ENCODE assay signal across 20 cellular contexts in the genomic region with DNA sequence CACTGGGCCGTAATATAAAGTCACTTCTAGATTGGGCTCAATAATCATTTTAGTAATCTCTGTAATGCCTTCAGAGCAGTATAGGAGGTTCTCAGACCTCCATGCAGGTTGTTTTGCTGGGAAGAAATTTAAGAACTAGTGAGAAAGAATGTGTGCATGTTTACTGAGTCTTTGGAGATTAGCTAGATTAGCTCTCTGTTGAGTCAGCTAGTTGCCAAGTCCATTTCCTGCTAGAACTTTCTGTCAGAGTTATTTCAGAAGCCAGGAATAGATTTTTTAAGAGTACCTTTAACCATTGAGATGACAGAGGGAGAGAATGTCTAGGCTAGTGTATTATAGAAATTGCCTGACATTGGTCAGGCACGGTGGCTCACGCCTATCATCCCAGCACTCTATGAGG. TPM values are rescaled to one million over a fixed set of nuclear protein-coding genes. Genes with fewer than 3 reads are reported as not detected.
A peak's percentile ranks its signal among the peaks of the same experiment; 100 is the strongest.
DNase-seq lines count a peak whose midpoint lies in the region; ATAC-seq, FAIRE-seq and TF ChIP-seq lines count a peak whose summit lies in the region.
"Had no signal": no experiment of that assay in that cellular context is flagged by ENCODE, and none has a peak within 500 bp of the region (broad histone marks: within the 10 kb centered on the region; RNA-seq: fewer than 3 reads in every experiment).

No MANE protein-coding gene starts in this region.

- H3K27me3 ChIP-seq in KMS-11 (ENCODE audit: insufficient read depth, low read depth) (no peaks in the 10 kb centered on the region), HepG2 (ENCODE audit: control insufficient read depth in 1 of 2, insufficient read depth in 2 of 2, low read length in 2 of 2) (no peaks in the 10 kb centered on the region), Peyer's patch (no peaks in the 10 kb centered on the region)
- H3K27me3 ChIP-seq: breast epithelium, pancreas, spleen, upper lobe of right lung had no signal

- TF ChIP-seq POLR2A in HepG2 (IDR thresholded peaks at IDR 0.05; ENCODE audit: insufficient read depth in 1 of 2, low read depth in 2 of 2, low read length in 2 of 2), result no peak
- no peak for TF ChIP-seq POLR2A in Peyer's patch (IDR thresholded peaks at IDR 0.05)

- H3K27ac Mint-ChIP-seq in chondrocyte (ENCODE audit: unreplicated experiment), result peak overlapping the region; percentile 72
- H3K27ac Mint-ChIP-seq: activated CD4-positive, alpha-beta T cell treated with anti-CD3 and anti-CD28 coated beads for 36 hours; activated naive CD4-positive, alpha-beta T cell treated with anti-CD3 and anti-CD28 coated beads, Interleukin-2, amount 10 ng/mL, durations not matched to agents 7 days and 5 days had no signal

- no peaks in the 10 kb centered on the region for H3K27me3 Mint-ChIP-seq in chondrocyte (ENCODE audit: low read depth)
- H3K27me3 Mint-ChIP-seq: activated CD4-positive, alpha-beta T cell treated with anti-CD3 and anti-CD28 coated beads for 36 hours; activated naive CD4-positive, alpha-beta T cell treated with anti-CD3 and anti-CD28 coated beads, Interleukin-2, amount 10 ng/mL, durations not matched to agents 7 days and 5 days had no signal

- peaks cover 6% of the 10 kb centered on the region for H3K4me1 Mint-ChIP-seq in chondrocyte (ENCODE audit: low read depth)
- H3K4me1 Mint-ChIP-seq: activated CD4-positive, alpha-beta T cell treated with anti-CD3 and anti-CD28 coated beads for 36 hours had no signal

- POLR2A ChIA-PET in AG04449 (lab: Yijun Ruan, JAX), result no interaction called here
- POLR2A ChIA-PET in HepG2 (lab: Yijun Ruan, JAX), result no interaction called here

- DNase-seq in AG04449 (ENCODE audit: low read depth, low spot score), result peak; percentile 23
- no peak for DNase-seq in chondrocyte (ENCODE audit: low spot score)
- peak; percentile 6 for DNase-seq in HepG2 (ENCODE audit: low spot score)
- DNase-seq in germinal center (ENCODE audit: low spot score), result no peak
- DNase-seq in Peyer's patch, result no peak
- DNase-seq: activated CD4-positive, alpha-beta T cell treated with anti-CD3 and anti-CD28 coated beads for 36 hours; activated naive CD4-positive, alpha-beta T cell treated with anti-CD3 and anti-CD28 coated beads, Interleukin-2, amount 10 ng/mL, durations not matched to agents 7 days and 5 days; Calu3; GDM1; islet precursor cell; NCI-H1105; NCI-H2171 treated with DMSO at 0.1 percent for 48 hours; pancreas; spleen; stimulated activated naive CD4-positive, alpha-beta T cell treated with Interleukin-2 at 50 U/mL for 16 hours; upper lobe of right lung had no signal

- H3K4me1 ChIP-seq in KMS-11 (ENCODE audit: low read depth, poor library complexity, severe bottlenecking), result peaks cover 53% of the 10 kb centered on the region
- H3K4me1 ChIP-seq in HepG2 (ENCODE audit: insufficient read depth, low read length), result peaks cover 8% of the 10 kb centered on the region; the same call in 1 of the 2 replicates
- no peaks in the 10 kb centered on the region for H3K4me1 ChIP-seq in Peyer's patch
- H3K4me1 ChIP-seq: breast epithelium, pancreas, upper lobe of right lung had no signal

- H4K20me1 ChIP-seq in KMS-11 (ENCODE audit: insufficient read depth) (no peaks in the 10 kb centered on the region), HepG2 (ENCODE audit: insufficient read depth, low read length) (no peaks in the 10 kb centered on the region)

- intact Hi-C loops in HepG2 (cut with micrococcal nuclease; ENCODE audit: unreplicated experiment), result no loop called here

- H3K27ac ChIP-seq in KMS-11 (peak overlapping the region; percentile 37), HepG2 (ENCODE audit: extremely low read length, insufficient read depth, low read length) (no peak overlapping the region), Peyer's patch (no peak overlapping the region)
- H3K27ac ChIP-seq: breast epithelium, pancreas, upper lobe of right lung had no signal

- H3K4me3 Mint-ChIP-seq in chondrocyte (ENCODE audit: unreplicated experiment), result no peak overlapping the region
- H3K4me3 Mint-ChIP-seq: activated CD4-positive, alpha-beta T cell treated with anti-CD3 and anti-CD28 coated beads for 36 hours; activated naive CD4-positive, alpha-beta T cell treated with anti-CD3 and anti-CD28 coated beads, Interleukin-2, amount 10 ng/mL, durations not matched to agents 7 days and 5 days had no signal

- H3K36me3 Mint-ChIP-seq in chondrocyte (ENCODE audit: low read depth), result peaks cover 13% of the 10 kb centered on the region

- no peaks in the 10 kb centered on the region for H3K9me3 ChIP-seq in HepG2 (ENCODE audit: low read length)
- H3K9me3 ChIP-seq in Peyer's patch, result no peaks in the 10 kb centered on the region
- H3K9me3 ChIP-seq: breast epithelium, pancreas, spleen, upper lobe of right lung had no signal

- ATAC-seq in HepG2, result no peak
- ATAC-seq in GM21737 (IDR thresholded peaks at IDR 0.05; ENCODE audit: unreplicated experiment), result no peak
- no peak for ATAC-seq in GM19463 (IDR thresholded peaks at IDR 0.05; ENCODE audit: unreplicated experiment)
- ATAC-seq: activated CD4-positive, alpha-beta T cell treated with anti-CD3 and anti-CD28 coated beads for 36 hours; upper lobe of right lung had no signal

- no peak for FAIRE-seq in HepG2 (lab: Jason Lieb, UNC)
- FAIRE-seq: pancreas had no signal

- H3K79me2 ChIP-seq in KMS-11 (ENCODE audit: insufficient read depth, low read depth) (no peaks in the 10 kb centered on the region), HepG2 (ENCODE audit: insufficient read depth, low read length) (no peaks in the 10 kb centered on the region)

- H3K4me3 ChIP-seq in AG04449 (ENCODE audit: low read depth, low read length) (no peak overlapping the region), KMS-11 (IDR thresholded peaks at IDR 0.05; ENCODE audit: insufficient read depth, low read depth, low read length) (no peak overlapping the region), HepG2 (replicated peaks in 1 of 3; ENCODE audit: insufficient read depth in 1 of 3, low read depth in 2 of 3, low read length in 3 of 3) (no peak overlapping the region), Peyer's patch (no peak overlapping the region)
- H3K4me3 ChIP-seq: breast epithelium, pancreas, spleen, upper lobe of right lung had no signal

- peak overlapping the region; percentile 60 for H3K4me2 ChIP-seq in KMS-11
- no peak overlapping the region for H3K4me2 ChIP-seq in HepG2 (ENCODE audit: low read depth, low read length)

- TF ChIP-seq CTCF in AG04449 (IDR thresholded peaks at IDR 0.05; ENCODE audit: insufficient read depth, low read length, missing control alignments), result no peak
- TF ChIP-seq CTCF in KMS-11 (conservative IDR thresholded peaks at IDR 0.05; ENCODE audit: low read depth, low read length), result no peak
- TF ChIP-seq CTCF in chondrocyte (IDR thresholded peaks at IDR 0.05), result no peak
- TF ChIP-seq CTCF in HepG2 (CRISPR knock-in tag; IDR thresholded peaks at IDR 0.05), result no peak
- TF ChIP-seq CTCF in Peyer's patch (IDR thresholded peaks at IDR 0.05), result no peak

- no peaks in the 10 kb centered on the region for H3K9me3 Mint-ChIP-seq in chondrocyte (ENCODE audit: low read depth)
- H3K9me3 Mint-ChIP-seq: activated naive CD4-positive, alpha-beta T cell treated with anti-CD3 and anti-CD28 coated beads, Interleukin-2, amount 10 ng/mL, durations not matched to agents 7 days and 5 days had no signal

- CTCF ChIA-PET in AG04449 (lab: Yijun Ruan, JAX), result no interaction called here
- CTCF ChIA-PET in HepG2 (lab: Yijun Ruan, JAX; ENCODE audit: low intra/inter-chr PET ratio, low total read pairs), result no interaction called here

- H3K36me3 ChIP-seq in KMS-11 (ENCODE audit: insufficient read depth), result no peaks in the 10 kb centered on the region
- H3K36me3 ChIP-seq in HepG2 (replicated peaks in 1 of 2; ENCODE audit: control insufficient read depth in 1 of 2, insufficient read depth in 2 of 2, low read length in 2 of 2), result no peaks in the 10 kb centered on the region; a peak in 1 of 5 replicates
- peaks cover 0 to 12% (median 0%) of the 10 kb centered on the region in 3 donors for H3K36me3 ChIP-seq in Peyer's patch
- H3K36me3 ChIP-seq: breast epithelium, pancreas had no signal

- no peak for TF ChIP-seq RAD21 in HepG2 (CRISPR knock-in tag; IDR thresholded peaks at IDR 0.05)

- no peak overlapping the region for H3K9ac ChIP-seq in KMS-11
- no peak overlapping the region for H3K9ac ChIP-seq in HepG2 (ENCODE audit: insufficient read depth, low read depth, low read length)

- H2AFZ ChIP-seq in KMS-11 (ENCODE audit: low read depth), result no peak overlapping the region
- no peak overlapping the region for H2AFZ ChIP-seq in HepG2 (ENCODE audit: low read length)

- 97% methylated on average over 3 of the region's 3 CpGs for WGBS in HepG2 (ENCODE audit: low lambda C conversion rate)

- TF ChIP-seq EP300 in HepG2 (IDR thresholded peaks at IDR 0.05; ENCODE audit: low read depth in 2 of 2, low read length in 2 of 2) (no peak), HepG2 (CRISPR knock-in tag; IDR thresholded peaks at IDR 0.05; ENCODE audit: borderline replicate concordance) (no peak)

- no TSS peak for BruUV-seq in HepG2 (replicated peaks; lab: Mats Ljungman, UMichigan)

- in situ Hi-C loops in HepG2 (cut with HindIII; ENCODE audit: extremely low pct_ligation_motif_present, low pct_unique_long_range_greater_than_20kb), result no loop called here

RNA-seq across cellular contexts. Expression of a gene that starts 33.3 kb away (rescaled TPM):
- total RNA-seq in chondrocyte, result 16.7 to 28.6 TPM (median 17.5 TPM) in 3 replicates
- 43.5 and 56.0 TPM in 2 replicates for total RNA-seq in HepG2 (2016; rRNA removed; fragmentation: Illumina TruSeq; extraction: Trizol)
- total RNA-seq in HepG2 (2016; cell fraction: cytosol; rRNA removed; fragmentation: Illumina TruSeq; extraction: Trizol; ENCODE audit: low read depth), result 14.4 and 15.3 TPM in 2 replicates
- 43.0 and 58.6 TPM in 2 replicates for total RNA-seq in HepG2 (2016; cell fraction: insoluble cytoplasmic fraction; rRNA removed; fragmentation: Illumina TruSeq; extraction: Trizol)
- 26.8 and 30.0 TPM in 2 replicates for total RNA-seq in HepG2 (2016; cell fraction: membrane; rRNA removed; fragmentation: Illumina TruSeq; extraction: Trizol)
- 46.7 and 53.3 TPM in 2 replicates for total RNA-seq in HepG2 (2016; cell fraction: nucleus; rRNA removed; fragmentation: Illumina TruSeq; extraction: Trizol)
- 14.4 and 21.8 TPM in 2 replicates for polyA plus RNA-seq in HepG2 (2011; rRNA removed)
- polyA plus RNA-seq in HepG2 (2011; cell fraction: cytosol; rRNA removed), result 8.2 and 10.9 TPM in 2 replicates
- 11.9 and 14.1 TPM in 2 replicates for polyA plus RNA-seq in HepG2 (2011; cell fraction: nucleus; rRNA removed)
- 8.8 and 16.2 TPM in 2 replicates for polyA plus RNA-seq in HepG2 (2012)
- polyA plus RNA-seq in HepG2 (2016; cell fraction: cytosol; fragmentation: Illumina TruSeq; extraction: Trizol; ENCODE audit: low read depth), result 10.6 and 10.7 TPM in 2 replicates
- polyA plus RNA-seq in HepG2 (2016; cell fraction: insoluble cytoplasmic fraction; fragmentation: Illumina TruSeq; extraction: Trizol; ENCODE audit: low read depth), result 54.2 and 57.0 TPM in 2 replicates
- polyA plus RNA-seq in HepG2 (2016; cell fraction: membrane; fragmentation: Illumina TruSeq; extraction: Trizol; ENCODE audit: low read depth), result 15.8 and 20.8 TPM in 2 replicates
- 41.2 and 46.6 TPM in 2 replicates for polyA plus RNA-seq in HepG2 (2016; cell fraction: nucleus; fragmentation: Illumina TruSeq; extraction: Trizol; ENCODE audit: insufficient read depth, low read depth)
- polyA minus RNA-seq in HepG2 (2011; rRNA and poly(A)+ RNA removed; ENCODE audit: low replicate concordance), result 9.6 and 17.7 TPM in 2 replicates
- polyA minus RNA-seq in HepG2 (2011; cell fraction: cytosol; rRNA and poly(A)+ RNA removed), result 7.4 and 9.8 TPM in 2 replicates
- polyA minus RNA-seq in HepG2 (2011; cell fraction: nucleus; rRNA and poly(A)+ RNA removed), result 39.0 TPM in 2 replicates
- total RNA-seq in Peyer's patch, result 10 to 100 TPM; 11.2 to 24.8 (median 16.9) TPM

RNA-seq across cellular contexts. Expression of a gene that starts 33.5 kb away (rescaled TPM):
- total RNA-seq in chondrocyte (43.8 to 50.7 TPM (median 44.7 TPM) in 3 replicates), HepG2 (2016; rRNA removed; fragmentation: Illumina TruSeq; extraction: Trizol) (80.1 and 103 TPM in 2 replicates), Peyer's patch (10 to 100 TPM; 26.4 to 48.5 (median 44.8) TPM)
- 37.4 and 43.4 TPM in 2 replicates for total RNA-seq in HepG2 (2016; cell fraction: cytosol; rRNA removed; fragmentation: Illumina TruSeq; extraction: Trizol; ENCODE audit: low read depth)
- 81.0 and 99.9 TPM in 2 replicates for total RNA-seq in HepG2 (2016; cell fraction: insoluble cytoplasmic fraction; rRNA removed; fragmentation: Illumina TruSeq; extraction: Trizol)
- total RNA-seq in HepG2 (2016; cell fraction: membrane; rRNA removed; fragmentation: Illumina TruSeq; extraction: Trizol), result 77.6 and 80.4 TPM in 2 replicates
- total RNA-seq in HepG2 (2016; cell fraction: nucleus; rRNA removed; fragmentation: Illumina TruSeq; extraction: Trizol), result 80.5 and 89.7 TPM in 2 replicates
- 19.6 and 23.4 TPM in 2 replicates for polyA plus RNA-seq in HepG2 (2011; rRNA removed)
- polyA plus RNA-seq in HepG2 (2011; cell fraction: cytosol; rRNA removed), result 9.3 and 13.2 TPM in 2 replicates
- polyA plus RNA-seq in HepG2 (2011; cell fraction: nucleus; rRNA removed), result 14.0 and 14.7 TPM in 2 replicates
- polyA plus RNA-seq in HepG2 (2012), result 35.1 and 43.4 TPM in 2 replicates
- 37.5 and 43.9 TPM in 2 replicates for polyA plus RNA-seq in HepG2 (2016; cell fraction: cytosol; fragmentation: Illumina TruSeq; extraction: Trizol; ENCODE audit: low read depth)
- polyA plus RNA-seq in HepG2 (2016; cell fraction: insoluble cytoplasmic fraction; fragmentation: Illumina TruSeq; extraction: Trizol; ENCODE audit: low read depth), result 94.9 and 98.5 TPM in 2 replicates
- 69.8 and 72.8 TPM in 2 replicates for polyA plus RNA-seq in HepG2 (2016; cell fraction: membrane; fragmentation: Illumina TruSeq; extraction: Trizol; ENCODE audit: low read depth)
- 103 and 104 TPM in 2 replicates for polyA plus RNA-seq in HepG2 (2016; cell fraction: nucleus; fragmentation: Illumina TruSeq; extraction: Trizol; ENCODE audit: insufficient read depth, low read depth)
- 8.6 and 10.2 TPM in 2 replicates for polyA minus RNA-seq in HepG2 (2011; rRNA and poly(A)+ RNA removed; ENCODE audit: low replicate concordance)
- polyA minus RNA-seq in HepG2 (2011; cell fraction: cytosol; rRNA and poly(A)+ RNA removed), result 11.7 and 12.2 TPM in 2 replicates
- 49.2 and 63.3 TPM in 2 replicates for polyA minus RNA-seq in HepG2 (2011; cell fraction: nucleus; rRNA and poly(A)+ RNA removed)

Comparison
In these comparisons a context has a peak if more than half of its experiments do, and no peak if none do; other contexts are left out.
1. DNase-seq: peak in AG04449 (single experiment) and HepG2 (single experiment); none in chondrocyte (single experiment), germinal center (single experiment) and Peyer's patch (0 of 3).